ENCODE assay signal across 8 cellular contexts in genomic region chr1:154863702-154864174, GRCh38. TPM values are rescaled to one million over a fixed set of nuclear protein-coding genes. Genes with fewer than 3 reads are reported as not detected.
DNase-seq lines count a peak whose midpoint lies in the region; ATAC-seq lines count a peak whose summit lies in the region.

No MANE protein-coding gene starts in this region.

- no peak overlapping the region for H2BK120ac ChIP-seq in trophoblast cell (ENCODE audit: insufficient read depth, low read length, poor library complexity)

- H3K4me2 ChIP-seq in trophoblast cell (ENCODE audit: low read length): no peak overlapping the region

- peak; percentile 38 for ATAC-seq in HG03565 (IDR thresholded peaks at IDR 0.05; ENCODE audit: unreplicated experiment)
- ATAC-seq in effector memory CD8-positive, alpha-beta T cell (replicated peaks): peak; percentile 57
- no peak for ATAC-seq in GM21723 (IDR thresholded peaks at IDR 0.05; ENCODE audit: unreplicated experiment)

- H3K4me3 Mint-ChIP-seq in effector memory CD8-positive, alpha-beta T cell: no peak overlapping the region

- no peak overlapping the region for H4K91ac ChIP-seq in trophoblast cell (ENCODE audit: low read depth, low read length)

- H3K9me3 ChIP-seq in trophoblast cell (ENCODE audit: insufficient read depth, low read depth, low read length): peaks cover 4% of the 10 kb centered on the region

- no peaks in the 10 kb centered on the region for H3K9me3 Mint-ChIP-seq in effector memory CD8-positive, alpha-beta T cell

- no peak overlapping the region for H2BK12ac ChIP-seq in trophoblast cell (ENCODE audit: low read length)

- no peak overlapping the region for H3K27ac ChIP-seq in trophoblast cell (ENCODE audit: low read depth, low read length)

- H2BK5ac ChIP-seq in trophoblast cell (ENCODE audit: low read depth, low read length, poor library complexity): no peak overlapping the region

- H3K18ac ChIP-seq in trophoblast cell (ENCODE audit: low read length): no peak overlapping the region

- no peak overlapping the region for H3K14ac ChIP-seq in trophoblast cell (ENCODE audit: low read length)

- in situ Hi-C loops in SK-MEL-5 (cut with HindIII; ENCODE audit: low pct_unique_long_range_greater_than_20kb, low sequenced_read_pairs): no loop called here

- DNase-seq in stimulated activated CD8-positive, alpha-beta memory T cell treated with anti-CD3 and anti-CD28 coated beads, Interleukin-4, amount 100 ng/mL, for 24 hours (ENCODE audit: low read depth): peak; percentile 28
- no peak for DNase-seq in stimulated activated CD8-positive, alpha-beta memory T cell treated with anti-CD3 and anti-CD28 coated beads, Interleukin-4, amount 100 ng/mL, for 48 hours
- peak; percentile 79 for DNase-seq in SK-MEL-5 (ENCODE audit: low read depth, low spot score)
- DNase-seq in effector memory CD8-positive, alpha-beta T cell: peak; percentile 18 to 33 (median 25)
- peak; percentile 53 to 74 for DNase-seq in trophoblast cell
- DNase-seq in putamen (ENCODE audit: low spot score): no peak

- no peak overlapping the region for H3K23ac ChIP-seq in trophoblast cell (ENCODE audit: low read length)

- no peaks in the 10 kb centered on the region for H3K27me3 ChIP-seq in trophoblast cell (ENCODE audit: insufficient read depth, low read length)

- no peak overlapping the region for H3K9ac ChIP-seq in trophoblast cell (ENCODE audit: low read length)

- H3K27ac Mint-ChIP-seq in effector memory CD8-positive, alpha-beta T cell: peak overlapping the region in 1 of 2 donors; percentile 4

- no peak overlapping the region for H3K4me3 ChIP-seq in trophoblast cell (ENCODE audit: low read depth, low read length)

- peaks cover 64 to 93% of the 10 kb centered on the region in 2 donors for H3K27me3 Mint-ChIP-seq in effector memory CD8-positive, alpha-beta T cell

- H2AK5ac ChIP-seq in trophoblast cell (ENCODE audit: low read length): no peak overlapping the region

- H4K12ac ChIP-seq in trophoblast cell (ENCODE audit: low read depth, low read length): no peak overlapping the region

- no peak overlapping the region for H4K8ac ChIP-seq in trophoblast cell (ENCODE audit: low read depth, low read length)

- no CpG with 5 or more reads among the region's 13 CpGs for WGBS in trophoblast cell (ENCODE audit: extremely low coverage, insufficient coverage, insufficient read length)

- H3K36me3 Mint-ChIP-seq in effector memory CD8-positive, alpha-beta T cell (ENCODE audit: insufficient read depth): no peaks in the 10 kb centered on the region

- no peaks in the 10 kb centered on the region for H3K79me2 ChIP-seq in trophoblast cell (ENCODE audit: control insufficient read depth, insufficient read depth, low read length, poor library complexity)

- no peak overlapping the region for H3K4ac ChIP-seq in trophoblast cell (ENCODE audit: low read depth, low read length)

- peaks cover under 1 to 10% of the 10 kb centered on the region in 2 donors for H3K4me1 Mint-ChIP-seq in effector memory CD8-positive, alpha-beta T cell (ENCODE audit: low read depth in 2 of 2)

- H3K36me3 ChIP-seq in trophoblast cell (ENCODE audit: control insufficient read depth in 1 of 2, insufficient read depth in 2 of 2, low read length in 2 of 2): no peaks in the 10 kb centered on the region

- no peak overlapping the region for H2AFZ ChIP-seq in trophoblast cell (ENCODE audit: insufficient read depth, low read length, poor library complexity)

- no peaks in the 10 kb centered on the region for H3K79me1 ChIP-seq in trophoblast cell (ENCODE audit: low read length)

- H3K4me1 ChIP-seq in trophoblast cell (ENCODE audit: control insufficient read depth in 1 of 2, insufficient read depth in 2 of 2, low read length in 2 of 2): no peaks in the 10 kb centered on the region

RNA-seq across cellular contexts. Expression of gene KCNN3, which starts 6.3 kb away (rescaled TPM):
- total RNA-seq in SK-MEL-5 (2014; rRNA removed; shearing (Covaris generic)): 0.03 TPM in 1 of 2 replicates, not detected in the other
- 0.03 and 0.06 TPM in 2 replicates for polyA plus RNA-seq in SK-MEL-5 (2015; cell fraction: cytosol; rRNA removed)
- polyA plus RNA-seq in SK-MEL-5 (2015; cell fraction: nucleus; rRNA removed): 0.11 and 0.15 TPM in 2 replicates
- 0.06 and 0.08 TPM in 2 replicates for polyA plus RNA-seq in trophoblast cell (2013)

Comparison
In these comparisons a context has a peak if more than half of its experiments do, and no peak if none do; other contexts are left out.
1. DNase-seq: peak in stimulated activated CD8-positive, alpha-beta memory T cell treated with anti-CD3 and anti-CD28 coated beads, Interleukin-4, amount 100 ng/mL, for 24 hours (single experiment), SK-MEL-5 (single experiment), effector memory CD8-positive, alpha-beta T cell (3 of 3) and trophoblast cell (2 of 2); none in stimulated activated CD8-positive, alpha-beta memory T cell treated with anti-CD3 and anti-CD28 coated beads, Interleukin-4, amount 100 ng/mL, for 48 hours (single experiment) and putamen (single experiment).